Comparison of ENCODE assay signal across 7 cellular contexts in the genomic region with DNA sequence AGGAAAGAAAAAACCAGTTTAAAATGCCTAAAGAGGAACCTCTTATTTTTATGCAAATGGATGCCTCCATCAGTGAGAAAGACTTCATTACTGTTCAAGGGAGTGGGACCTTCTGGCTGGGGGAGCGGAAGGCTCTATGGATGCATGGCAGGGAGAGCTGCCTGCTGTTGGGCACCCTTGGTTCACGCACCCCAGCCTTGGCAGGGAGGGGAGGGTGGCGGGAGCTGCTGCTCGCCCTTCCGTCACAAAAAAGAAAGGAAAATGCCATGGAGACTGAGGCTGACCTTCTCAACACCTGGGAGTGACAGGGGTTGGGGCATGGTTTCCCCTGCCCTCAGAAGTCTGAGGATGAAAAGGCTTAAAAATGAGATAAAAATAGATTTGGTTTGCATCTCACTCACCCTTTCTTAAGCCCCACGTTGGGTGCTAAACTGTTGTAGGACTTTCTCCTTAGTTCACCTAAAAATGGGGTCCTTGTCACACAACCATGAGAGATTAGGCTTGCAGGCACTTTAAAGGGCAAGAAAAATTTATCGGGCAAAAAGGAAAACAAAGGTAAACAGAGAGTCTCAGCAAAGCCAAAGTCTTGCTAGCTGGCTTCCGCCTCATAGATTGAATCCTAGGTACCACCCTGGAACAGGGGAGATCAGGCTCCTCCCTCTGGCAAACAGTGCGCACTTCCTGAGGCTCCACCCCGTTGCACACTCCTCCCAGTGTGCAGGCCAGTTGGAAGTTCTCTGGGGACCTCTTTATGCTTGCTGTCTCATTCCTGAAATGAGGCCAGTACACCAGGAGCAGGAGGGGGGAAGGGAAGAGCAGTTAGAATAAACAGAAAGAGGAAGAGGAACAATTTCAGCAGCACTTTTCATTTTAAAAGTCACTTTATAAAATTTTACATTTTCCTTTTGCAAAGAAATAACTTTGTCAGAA. TPM values are rescaled to one million over a fixed set of nuclear protein-coding genes. Genes with fewer than 3 reads are reported as not detected.
A peak's percentile ranks its signal among the peaks of the same experiment; 100 is the strongest.
DNase-seq lines count a peak whose midpoint lies in the region; ATAC-seq and TF ChIP-seq lines count a peak whose summit lies in the region.

No MANE protein-coding gene starts in this region.

- 89 to 94% methylated on average over 4 to 10 of the region's 10 CpGs for WGBS in endodermal cell (ENCODE audit: insufficient coverage in 1 of 2, insufficient read length in 1 of 2), 2 experiments

- ATAC-seq in GM18505 (IDR thresholded peaks at IDR 0.05; ENCODE audit: unreplicated experiment) (peak; percentile 82), GM21619 (IDR thresholded peaks at IDR 0.05; ENCODE audit: unreplicated experiment) (peak; percentile 75)

- H3K36me3 ChIP-seq in endodermal cell (ENCODE audit: control insufficient read depth, insufficient read depth, low read length) = peaks cover 16% of the 10 kb centered on the region

- H3K36me3 Mint-ChIP-seq in endodermal cell (ENCODE audit: low read depth) = peaks cover 30% of the 10 kb centered on the region

- H3K27me3 ChIP-seq in mononuclear cell (ENCODE audit: insufficient read depth, low read length) = no peaks in the 10 kb centered on the region
- H3K27me3 ChIP-seq in endodermal cell (ENCODE audit: control insufficient read depth, insufficient read depth, low read length, poor library complexity, severe bottlenecking) = no peaks in the 10 kb centered on the region

- H3K4me1 Mint-ChIP-seq in endodermal cell = peaks cover 13% of the 10 kb centered on the region

- peak; percentile 64 for TF ChIP-seq POLR2A in GM18505 (IDR thresholded peaks at IDR 0.05; ENCODE audit: borderline replicate concordance, extremely low read depth, insufficient read depth, insufficient read length)

- H3K9ac ChIP-seq in endodermal cell (ENCODE audit: extremely low read depth, low read length, poor library complexity, severe bottlenecking) = no peak overlapping the region

- H3K9me3 Mint-ChIP-seq in endodermal cell = peaks cover 33% of the 10 kb centered on the region

- H3K9me3 ChIP-seq in mononuclear cell (ENCODE audit: low read depth, low read length) (no peaks in the 10 kb centered on the region), endodermal cell (ENCODE audit: control insufficient read depth, low read length) (peaks cover 38% of the 10 kb centered on the region)

- H3K27me3 Mint-ChIP-seq in endodermal cell (ENCODE audit: insufficient read depth) = no peaks in the 10 kb centered on the region

- H3K4me3 ChIP-seq in LNCaP clone FGC (ENCODE audit: low read depth, low read length) (no peak overlapping the region), mononuclear cell (ENCODE audit: low read length) (peak overlapping the region; percentile 28), endodermal cell (ENCODE audit: low read length) (no peak overlapping the region)

- no peak overlapping the region for H3K27ac ChIP-seq in endodermal cell (ENCODE audit: low read depth, low read length)

- no peak for TF ChIP-seq CTCF in LNCaP clone FGC (IDR thresholded peaks at IDR 0.05; ENCODE audit: control insufficient read depth, extremely low read depth, insufficient read depth)
- no peak for TF ChIP-seq CTCF in endodermal cell (conservative IDR thresholded peaks at IDR 0.05)

- no peak overlapping the region for H3K27ac Mint-ChIP-seq in endodermal cell

- DNase-seq in LNCaP clone FGC (ENCODE audit: low read depth) (peak; percentile 18), brain pericyte (ENCODE audit: low read depth, low spot score) (peak; percentile 39), endodermal cell (no peak), NCI-H1930 (lab: John Stamatoyannopoulos, UW) (no peak)

- no peak overlapping the region for H3K4me3 Mint-ChIP-seq in endodermal cell

- H3K4me1 ChIP-seq in mononuclear cell (ENCODE audit: insufficient read depth, low read length) (peaks cover 25% of the 10 kb centered on the region), endodermal cell (ENCODE audit: control insufficient read depth, insufficient read depth, low read length) (peaks cover 2% of the 10 kb centered on the region)

RNA-seq across cellular contexts. Expression of a gene that starts 31.6 kb away (rescaled TPM):
- total RNA-seq in mononuclear cell = 52.1 TPM
- total RNA-seq in endodermal cell = 10 to 100 TPM; 51.0 to 71.8 TPM
- polyA plus RNA-seq in endodermal cell (2013, experiment 1 of 2) = 49.3 TPM
- 44.9 TPM for polyA plus RNA-seq in endodermal cell (2013, experiment 2 of 2)

RNA-seq across cellular contexts. Expression of a gene that starts 31.8 kb away (rescaled TPM):
- total RNA-seq in mononuclear cell = 32.5 TPM
- 10 to 100 TPM; 35.6 to 40.0 TPM for total RNA-seq in endodermal cell
- polyA plus RNA-seq in endodermal cell (2013, experiment 1 of 2) = 41.6 TPM
- 39.9 TPM for polyA plus RNA-seq in endodermal cell (2013, experiment 2 of 2)

Comparison
In these comparisons a context has a peak if more than half of its experiments do, and no peak if none do; other contexts are left out.
1. DNase-seq: peak in LNCaP clone FGC (single experiment) and brain pericyte (single experiment); none in endodermal cell (single experiment) and NCI-H1930 (0 of 2).